11 cellular contexts compared by ENCODE assay signal in the genomic region with DNA sequence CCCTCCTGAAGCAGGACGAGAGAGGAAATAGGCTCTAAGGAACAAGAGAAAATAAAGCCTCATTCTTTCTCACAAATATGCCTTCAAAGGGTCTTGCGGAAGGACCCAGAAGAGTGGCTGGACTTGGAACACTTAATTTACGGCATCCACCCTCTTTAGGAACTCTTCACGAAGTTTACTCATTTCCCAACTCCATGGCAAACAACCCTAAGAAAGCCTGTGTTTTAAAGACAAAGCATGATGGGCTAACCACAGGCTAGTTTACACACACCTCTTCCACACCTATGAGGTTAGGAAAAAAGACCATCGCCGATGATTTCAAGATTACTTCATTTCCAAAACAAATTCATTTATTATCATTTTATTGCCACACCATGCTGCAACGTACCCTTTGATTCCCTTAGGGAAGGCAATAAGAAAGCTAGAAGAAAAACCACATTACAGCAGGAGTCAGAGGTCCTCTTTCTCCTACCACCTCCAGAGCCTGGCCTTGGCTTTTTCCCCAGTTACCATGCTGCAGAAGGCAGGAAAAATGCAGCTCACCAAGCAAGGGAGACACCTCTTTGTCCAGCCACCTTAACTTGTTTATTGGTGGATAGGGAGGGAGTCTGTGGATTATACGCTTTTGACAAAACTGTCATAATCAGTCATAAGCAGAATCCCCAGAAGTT. TPM values are rescaled to one million over a fixed set of nuclear protein-coding genes. Genes with fewer than 3 reads are reported as not detected.
"Had no signal": no experiment of that assay in that cellular context is flagged by ENCODE, and none has a peak within 500 bp of the region (broad histone marks: within the 10 kb centered on the region; RNA-seq: fewer than 3 reads in every experiment).

No MANE protein-coding gene starts in this region.

- H3K4me1 Mint-ChIP-seq: IgD-negative memory B cell had no signal

- ATAC-seq: HCT116, HepG2 had no signal

- H3K4me3 ChIP-seq: HAP-1 had no signal

- H3K36me3 ChIP-seq: HAP-1 had no signal

- H3K9me3 ChIP-seq: HAP-1 had no signal

- H3K4me3 Mint-ChIP-seq: HFFc6, IgD-negative memory B cell had no signal

- H3K9me3 Mint-ChIP-seq: HFFc6 had no signal

- H3K27ac Mint-ChIP-seq: HFFc6, IgD-negative memory B cell had no signal

- H3K27ac ChIP-seq: HL-60 had no signal

- H3K36me3 Mint-ChIP-seq: IgD-negative memory B cell had no signal

- DNase-seq: GOT3, H7, HFFc6, KG1 had no signal

RNA-seq across cellular contexts. Expression of gene CHI3L2, which starts 29.6 kb away (rescaled TPM):
- total RNA-seq: H4, H7 had no signal

RNA-seq across cellular contexts. Expression of gene CHIA, which starts 33.5 kb away (rescaled TPM):
- total RNA-seq: H4, H7, HepG2, HFFc6, HT1080 had no signal
- polyA plus RNA-seq: HepG2 had no signal

RNA-seq across cellular contexts. Expression of gene DENND2D, which starts 56.7 kb away (rescaled TPM):
- total RNA-seq: H7, HT1080 had no signal
- polyA plus RNA-seq: HepG2 had no signal
